Comparison of ENCODE assay signal across 8 cellular contexts in genomic region chr5:171387970-171388815, GRCh38. TPM values are rescaled to one million over a fixed set of nuclear protein-coding genes. Genes with fewer than 3 reads are reported as not detected.
DNase-seq lines count a peak whose midpoint lies in the region; ATAC-seq and TF ChIP-seq lines count a peak whose summit lies in the region.

No MANE protein-coding gene starts in this region.

- H3K27ac ChIP-seq in OCI-LY3 (ENCODE audit: low read length) (peak overlapping the region; percentile 77), muscle layer of colon (ENCODE audit: low read depth, low read length) (peak overlapping the region; percentile 71)

- H3K36me3 ChIP-seq in BJ (ENCODE audit: control insufficient read depth, insufficient read depth, low read length) (peaks cover 6% of the 10 kb centered on the region), OCI-LY3 (replicated peaks; ENCODE audit: low read depth, low read length) (peaks cover 45% of the 10 kb centered on the region), muscle layer of colon (ENCODE audit: insufficient read depth, low read length) (peaks cover 18% of the 10 kb centered on the region)

- peaks cover 51% of the 10 kb centered on the region for H4K20me1 ChIP-seq in OCI-LY3 (ENCODE audit: insufficient read depth, low read length)

- H3K4me3 ChIP-seq in BJ (ENCODE audit: low read depth, low read length) (peak overlapping the region; percentile 100), OCI-LY3 (ENCODE audit: low read length) (peak overlapping the region; percentile 94), muscle layer of colon (ENCODE audit: low read depth in 1 of 2, low read length in 2 of 2) (peak overlapping the region; percentile 47 to 94)

- no peak; the same call in 1 of the 2 replicates for TF ChIP-seq CTCF in BJ (IDR thresholded peaks at IDR 0.05; ENCODE audit: insufficient read depth, low read depth, low read length)
- no peak for TF ChIP-seq CTCF in OCI-LY3 (IDR thresholded peaks at IDR 0.05; ENCODE audit: low read depth, low read length)

- DNase-seq in BJ (ENCODE audit: low read depth) (no peak), activated T-cell treated with anti-CD3 and anti-CD28 coated beads for 48 hours (ENCODE audit: low read depth) (peak; percentile 79), erythroblast (lab: John Stamatoyannopoulos, UW) (peak; percentile 88 to 92)
- peak; percentile 60 to 61 for DNase-seq in stimulated activated CD8-positive, alpha-beta memory T cell treated with anti-CD3 and anti-CD28 coated beads, Interleukin-7, amount 100 ng/mL, for 1 hour (ENCODE audit: low read depth in 2 of 2)

- H3K4me1 ChIP-seq in OCI-LY3 (ENCODE audit: low read length) = peaks cover 42% of the 10 kb centered on the region
- peaks cover 13% of the 10 kb centered on the region for H3K4me1 ChIP-seq in muscle layer of colon (ENCODE audit: insufficient read depth, low read length)

- H3K9me3 ChIP-seq in OCI-LY3 (ENCODE audit: insufficient read depth, low read length) (no peaks in the 10 kb centered on the region), muscle layer of colon (ENCODE audit: low read length) (no peaks in the 10 kb centered on the region)

- POLR2A ChIA-PET in BJ (lab: Charles Lee) = interaction anchor here (0.7 kb wide), 1 partner anchor 10 kb away, joined by 3 read pairs; no protein-coding TSS in a partner anchor

- peak; percentile 44 for ATAC-seq in HG03432 (IDR thresholded peaks at IDR 0.05; ENCODE audit: unreplicated experiment)

- H3K9ac ChIP-seq in OCI-LY3 (ENCODE audit: low read length) = peak overlapping the region; percentile 95
- H3K9ac ChIP-seq in muscle layer of colon (ENCODE audit: low read length) = peak overlapping the region; percentile 33

- H3K4me2 ChIP-seq in OCI-LY3 (ENCODE audit: low read length) = peak overlapping the region; percentile 93

- H3K79me2 ChIP-seq in OCI-LY3 (ENCODE audit: low read length) = peaks cover 69% of the 10 kb centered on the region

- peak; percentile 38 for TF ChIP-seq POLR2A in GM19193 (IDR thresholded peaks at IDR 0.05; ENCODE audit: extremely low read depth, insufficient read depth, insufficient read length)
- TF ChIP-seq POLR2A in erythroblast (IDR thresholded peaks at IDR 0.05; ENCODE audit: low read length) = no peak

- CTCF ChIA-PET in BJ (lab: Yijun Ruan, JAX) = interaction anchor here (0.6 to 1.4 kb wide), 2 partner anchors 21 to 46 kb away, joined by 3 to 4 read pairs; no protein-coding TSS in a partner anchor

- no peak overlapping the region for H2AFZ ChIP-seq in OCI-LY3 (ENCODE audit: low read depth, low read length)

- no peaks in the 10 kb centered on the region for H3K27me3 ChIP-seq in BJ (ENCODE audit: control insufficient read depth, insufficient read depth, low read length)
- H3K27me3 ChIP-seq in OCI-LY3 (ENCODE audit: low read depth, low read length) = no peaks in the 10 kb centered on the region
- H3K27me3 ChIP-seq in muscle layer of colon (ENCODE audit: control insufficient read depth in 1 of 2, insufficient read depth in 2 of 2, low read length in 2 of 2) = no peaks in the 10 kb centered on the region

RNA-seq across cellular contexts. Expression of gene NPM1, which starts 0.5 kb away (rescaled TPM):
- 2,997 and 3,059 TPM in 2 replicates for polyA plus RNA-seq in BJ (2011; rRNA removed)
- 598 and 787 TPM in 2 replicates for polyA minus RNA-seq in BJ (2011; rRNA and poly(A)+ RNA removed)

RNA-seq across cellular contexts. Expression of gene FGF18, which starts 31.3 kb away (rescaled TPM):
- polyA plus RNA-seq in BJ (2011; rRNA removed) = 0.04 TPM in 1 of 2 replicates, not detected in the other
- polyA minus RNA-seq in BJ (2011; rRNA and poly(A)+ RNA removed) = not detected in 2 replicates
